Comparison of ENCODE assay signal across 8 cellular contexts in the genomic region with DNA sequence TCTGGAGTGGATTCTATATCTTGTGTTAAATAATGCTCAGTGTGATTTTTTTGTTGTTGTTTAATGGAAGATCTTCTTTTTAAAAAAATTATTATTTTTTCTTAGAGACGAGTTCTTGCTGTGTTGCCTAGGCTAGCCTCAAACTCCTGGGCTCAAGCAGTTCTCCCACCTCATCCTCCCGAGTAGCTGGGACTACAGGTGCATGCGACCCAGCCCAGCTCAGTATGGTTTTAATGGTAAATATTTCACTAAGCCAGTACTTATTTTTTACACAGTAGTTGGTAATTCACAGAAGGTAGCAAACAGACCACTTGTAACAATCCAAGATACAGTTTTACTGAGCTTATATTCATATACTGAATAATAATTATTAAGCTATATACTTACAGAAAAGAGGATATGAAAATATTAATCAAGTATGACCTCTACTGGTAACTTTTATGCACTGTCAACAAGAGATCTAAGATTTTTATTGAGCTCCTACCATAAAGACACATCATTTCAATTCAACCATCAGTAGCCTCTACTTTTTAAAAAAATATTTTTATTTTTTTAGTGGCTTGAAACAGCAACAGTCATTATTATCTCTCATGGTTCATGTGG. TPM values are rescaled to one million over a fixed set of nuclear protein-coding genes. Genes with fewer than 3 reads are reported as not detected.
A peak's percentile ranks its signal among the peaks of the same experiment; 100 is the strongest.
DNase-seq lines count a peak whose midpoint lies in the region; ATAC-seq and TF ChIP-seq lines count a peak whose summit lies in the region.

No MANE protein-coding gene starts in this region.

- H3K27ac ChIP-seq in SU-DHL-6 (ENCODE audit: low read depth, low read length) (no peak overlapping the region), transverse colon (no peak overlapping the region)

- no peaks in the 10 kb centered on the region for H3K27me3 Mint-ChIP-seq in activated CD4-positive, alpha-beta memory T cell treated with anti-CD3 and anti-CD28 coated beads, Interleukin-2, amount 10 ng/mL, durations not matched to agents 7 days and 5 days

- no peak overlapping the region for H2AFZ ChIP-seq in SU-DHL-6 (ENCODE audit: low read depth, low read length, severe bottlenecking)

- H3K9me3 Mint-ChIP-seq in activated CD4-positive, alpha-beta memory T cell treated with anti-CD3 and anti-CD28 coated beads, Interleukin-2, amount 10 ng/mL, durations not matched to agents 7 days and 5 days = no peaks in the 10 kb centered on the region

- no peaks in the 10 kb centered on the region for H3K4me1 Mint-ChIP-seq in activated CD4-positive, alpha-beta memory T cell treated with anti-CD3 and anti-CD28 coated beads, Interleukin-2, amount 10 ng/mL, durations not matched to agents 7 days and 5 days

- no peak overlapping the region for H3K27ac Mint-ChIP-seq in activated CD4-positive, alpha-beta memory T cell treated with anti-CD3 and anti-CD28 coated beads, Interleukin-2, amount 10 ng/mL, durations not matched to agents 7 days and 5 days

- WGBS in transverse colon (ENCODE audit: low coverage in 1 of 2), 2 donors = 78 to 88% methylated on average over 3 of the region's 3 CpGs

- H3K36me3 Mint-ChIP-seq in activated CD4-positive, alpha-beta memory T cell treated with anti-CD3 and anti-CD28 coated beads, Interleukin-2, amount 10 ng/mL, durations not matched to agents 7 days and 5 days (ENCODE audit: low read depth) = peaks cover 32% of the 10 kb centered on the region

- intact Hi-C loops in left cardiac atrium (cut with DNase I) (loop anchor here in 1 of 2 donors (2.0 to 5.0 kb wide), 2 partner anchors 200 to 380 kb away; no protein-coding TSS in a partner anchor), transverse colon (cut with DNase I; ENCODE audit: low total_unique reads) (no loop called here)

- no peak overlapping the region for H3K4me3 Mint-ChIP-seq in activated CD4-positive, alpha-beta memory T cell treated with anti-CD3 and anti-CD28 coated beads, Interleukin-2, amount 10 ng/mL, durations not matched to agents 7 days and 5 days

- H3F3A ChIP-seq in SU-DHL-6 (ENCODE audit: insufficient read depth) = no peaks in the 10 kb centered on the region

- no peaks in the 10 kb centered on the region for H4K20me1 ChIP-seq in SU-DHL-6 (ENCODE audit: low read depth, low read length)

- no peak for TF ChIP-seq POLR2A in transverse colon (IDR thresholded peaks at IDR 0.05)

- H3K4me2 ChIP-seq in SU-DHL-6 (ENCODE audit: low read depth, low read length, poor library complexity, severe bottlenecking) = no peak overlapping the region

- TF ChIP-seq CTCF in AG10803 (conservative IDR thresholded peaks at IDR 0.05; ENCODE audit: low read length) = peak; percentile 59
- TF ChIP-seq CTCF in SU-DHL-6 (IDR thresholded peaks at IDR 0.05; ENCODE audit: insufficient read depth, low read length, poor library complexity, severe bottlenecking) = peak; percentile 19
- peak; percentile 41 to 56 (median 46) for TF ChIP-seq CTCF in transverse colon (IDR thresholded peaks at IDR 0.05)

- H3K36me3 ChIP-seq in SU-DHL-6 (ENCODE audit: low read length) (no peaks in the 10 kb centered on the region), transverse colon (peaks cover 0 to 14% (median 3%) of the 10 kb centered on the region in 4 donors)

- TF ChIP-seq EP300 in transverse colon (IDR thresholded peaks at IDR 0.05; ENCODE audit: low read depth) = no peak

- no peak overlapping the region for H3K4me3 ChIP-seq in AG10803 (ENCODE audit: low read length)
- H3K4me3 ChIP-seq in SU-DHL-6 (ENCODE audit: insufficient read depth, low read length, poor library complexity, severe bottlenecking) = no peak overlapping the region
- no peak overlapping the region for H3K4me3 ChIP-seq in transverse colon

- ATAC-seq in GM21529 (IDR thresholded peaks at IDR 0.05; ENCODE audit: unreplicated experiment) = peak; percentile 61
- peak; percentile 41 to 62 for ATAC-seq in left cardiac atrium
- no peak for ATAC-seq in GM21360 (IDR thresholded peaks at IDR 0.05; ENCODE audit: unreplicated experiment)
- no peak for ATAC-seq in HG03095 (IDR thresholded peaks at IDR 0.05; ENCODE audit: unreplicated experiment)

- no peaks in the 10 kb centered on the region for H3K79me2 ChIP-seq in SU-DHL-6 (ENCODE audit: insufficient read depth, low read length)

- POLR2A ChIA-PET in activated CD4-positive, alpha-beta memory T cell treated with anti-CD3 and anti-CD28 coated beads, Interleukin-2, amount 10 ng/mL, durations not matched to agents 7 days and 5 days (lab: Charles Lee) = interaction anchor here (0.6 to 1.6 kb wide), 6 partner anchors 13 to 53 kb away, joined by 3 to 9 read pairs (median 4); no protein-coding TSS in a partner anchor

- no peaks in the 10 kb centered on the region for H3K9me2 ChIP-seq in SU-DHL-6 (replicated peaks; ENCODE audit: insufficient read depth, low read length)

- CTCF ChIA-PET in activated CD4-positive, alpha-beta memory T cell treated with anti-CD3 and anti-CD28 coated beads, Interleukin-2, amount 10 ng/mL, durations not matched to agents 7 days and 5 days (lab: Charles Lee) = interaction anchor here (0.7 to 3.7 kb wide), 28 partner anchors 9 to 412 kb away, joined by 3 to 69 read pairs (median 6); a partner anchor contains a TSS

- H3K9me3 ChIP-seq in SU-DHL-6 (ENCODE audit: insufficient read depth, low read length) = no peaks in the 10 kb centered on the region
- H3K9me3 ChIP-seq in transverse colon = no peaks in the 10 kb centered on the region

- H3K4me1 ChIP-seq in transverse colon = peaks cover 0 to 2% (median under 1%) of the 10 kb centered on the region in 4 donors

- in situ Hi-C loops in transverse colon (cut with MboI; ENCODE audit: low pct_ligation_motif_present in 1 of 4, low pct_unique_long_range_greater_than_20kb in 1 of 4, low sequenced_read_pairs in 3 of 4) = loop anchor here in 2 of 4 donors (10.0 to 25.0 kb wide), 2 partner anchors 378 to 580 kb away; a partner anchor contains a TSS

- DNase-seq in AG10803 (ENCODE audit: low read depth) = peak; percentile 47
- no peak for DNase-seq in left cardiac atrium
- DNase-seq in transverse colon = no peak
- DNase-seq in activated CD4-positive, alpha-beta memory T cell treated with anti-CD3 and anti-CD28 coated beads, Interleukin-2, amount 10 ng/mL, durations not matched to agents 7 days and 5 days = no peak

- H3K27me3 ChIP-seq in SU-DHL-6 (ENCODE audit: low read length) (no peaks in the 10 kb centered on the region), transverse colon (no peaks in the 10 kb centered on the region)

- H3K9ac ChIP-seq in SU-DHL-6 (ENCODE audit: low read length) = no peak overlapping the region

RNA-seq across cellular contexts. Expression of a gene that starts 6.1 kb away (rescaled TPM):
- total RNA-seq in left cardiac atrium = 100 to 1,000 TPM; 633 to 874 TPM
- total RNA-seq in transverse colon = 100 to 1,000 TPM in 3 of 4 donors, 10 to 100 TPM in 1; 64.7 to 213 (median 170) TPM
- 100 to 1,000 TPM; 153 to 158 TPM for total RNA-seq in activated CD4-positive, alpha-beta memory T cell treated with anti-CD3 and anti-CD28 coated beads, Interleukin-2, amount 10 ng/mL, durations not matched to agents 7 days and 5 days

RNA-seq across cellular contexts. Expression of a gene that starts 32.0 kb away (rescaled TPM):
- total RNA-seq in left cardiac atrium (10 to 100 TPM; 30.5 to 31.8 TPM), transverse colon (10 to 100 TPM in 3 of 4 donors, 1 to 10 TPM in 1; 9.0 to 48.5 (median 30.7) TPM)
- 10 to 100 TPM; 26.9 to 30.9 TPM for total RNA-seq in activated CD4-positive, alpha-beta memory T cell treated with anti-CD3 and anti-CD28 coated beads, Interleukin-2, amount 10 ng/mL, durations not matched to agents 7 days and 5 days

RNA-seq across cellular contexts. Expression of a gene that starts 41.7 kb away (rescaled TPM):
- total RNA-seq in left cardiac atrium (1 to 10 TPM in 1 of 2 donors, under 1 TPM in 1; 0.29 to 1.7 TPM), transverse colon (not detected)
- not detected for total RNA-seq in activated CD4-positive, alpha-beta memory T cell treated with anti-CD3 and anti-CD28 coated beads, Interleukin-2, amount 10 ng/mL, durations not matched to agents 7 days and 5 days

Comparison
In these comparisons a context has a peak if more than half of its experiments do, and no peak if none do; other contexts are left out.
1. ATAC-seq: peak in GM21529 (single experiment) and left cardiac atrium (2 of 2); none in GM21360 (single experiment) and HG03095 (single experiment).
2. Peak in every context shown above with its lines, with median percentiles within 50 percentile points of each other: CTCF ChIP-seq.